8 cellular contexts compared by ENCODE assay signal in genomic region chr17:880074-880870, GRCh38.
DNase-seq lines count a peak whose midpoint lies in the region; ATAC-seq, FAIRE-seq and TF ChIP-seq lines count a peak whose summit lies in the region.

No MANE protein-coding gene starts in this region.

- H3K4me1 ChIP-seq in iPS-18a (ENCODE audit: control insufficient read depth, low read depth, low read length), result peaks cover 23% of the 10 kb centered on the region
- H3K4me1 ChIP-seq in spleen, result peaks cover 3 to 33% (median 17%) of the 10 kb centered on the region in 6 donors
- peaks cover 0 to 2% of the 10 kb centered on the region in 2 donors for H3K4me1 ChIP-seq in small intestine (ENCODE audit: control insufficient read depth in 2 of 2, insufficient read depth in 1 of 2, low read depth in 1 of 2, low read length in 1 of 2)

- H3K4me3 ChIP-seq in cardiac fibroblast (replicated peaks in 1 of 2; ENCODE audit: low read depth in 2 of 2, low read length in 2 of 2) (no peak overlapping the region), iPS-18a (ENCODE audit: low read length) (no peak overlapping the region), spleen (no peak overlapping the region), small intestine (ENCODE audit: low read depth in 1 of 2, low read length in 2 of 2) (no peak overlapping the region)

- intact Hi-C loops in spleen (cut with DNase I; ENCODE audit: low total_unique reads), result loop anchor here (5.0 kb wide), 1 partner anchor 97 kb away; the partner anchor contains the start of gene NXN

- H3K36me3 ChIP-seq in iPS-18a (ENCODE audit: control insufficient read depth, low read depth, low read length), result no peaks in the 10 kb centered on the region
- no peaks in the 10 kb centered on the region for H3K36me3 ChIP-seq in spleen
- H3K36me3 ChIP-seq in small intestine (ENCODE audit: control insufficient read depth in 2 of 2, insufficient read depth in 2 of 2, low read length in 2 of 2), result no peaks in the 10 kb centered on the region

- peak overlapping the region; percentile 31 for H3K9ac ChIP-seq in iPS-18a (ENCODE audit: low read length)

- TF ChIP-seq POLR2A in spleen (IDR thresholded peaks at IDR 0.05), result no peak

- DNase-seq in HT-29 (ENCODE audit: low spot score) (peak; percentile 84), cardiac fibroblast (ENCODE audit: low read depth in 2 of 2) (peak; percentile 19 to 38), spleen (no peak), HCEC 1CT (no peak), small intestine (no peak), NCI-H2107 treated with DMSO at 0.1 percent for 48 hours (lab: John Stamatoyannopoulos, UW; ENCODE audit: unreplicated experiment) (no peak)

- 50 to 69% (median 56%) methylated on average over 14 of the region's 14 CpGs for WGBS in spleen, 5 donors
- WGBS in small intestine, 3 donors, result 27 to 40% (median 39%) methylated on average over 14 of the region's 14 CpGs

- H3K27me3 ChIP-seq in iPS-18a (ENCODE audit: control insufficient read depth, insufficient read depth, low read length) (no peaks in the 10 kb centered on the region), spleen (replicated peaks in 1 of 7) (peaks cover 0 to 23% (median 0%) of the 10 kb centered on the region in 7 donors), small intestine (ENCODE audit: control insufficient read depth in 2 of 2, insufficient read depth in 2 of 2, low read length in 2 of 2) (no peaks in the 10 kb centered on the region)

- H3K9me3 ChIP-seq in iPS-18a (ENCODE audit: control insufficient read depth, low read depth, low read length), result no peaks in the 10 kb centered on the region
- no peaks in the 10 kb centered on the region for H3K9me3 ChIP-seq in spleen
- H3K9me3 ChIP-seq in small intestine (ENCODE audit: control insufficient read depth, low read depth), result no peaks in the 10 kb centered on the region

- ATAC-seq in GM21717 (IDR thresholded peaks at IDR 0.05; ENCODE audit: unreplicated experiment), result no peak

- H3K27ac ChIP-seq in iPS-18a (ENCODE audit: low read length) (no peak overlapping the region), spleen (peak overlapping the region; percentile 8 to 85 (median 71)), small intestine (ENCODE audit: low read depth in 1 of 2, low read length in 1 of 2) (peak overlapping the region in 1 of 2 donors; percentile 63)

- no peak for TF ChIP-seq CTCF in cardiac fibroblast (IDR thresholded peaks at IDR 0.05; ENCODE audit: low read depth, low read length)
- no peak for TF ChIP-seq CTCF in spleen (IDR thresholded peaks at IDR 0.05 in 8 of 11, conservative IDR thresholded peaks at IDR 0.05 in 3 of 11)

- FAIRE-seq in small intestine (lab: Jason Lieb, UNC), result no peak

Comparison
In these comparisons a context has a peak if more than half of its experiments do, and no peak if none do; other contexts are left out.
1. DNase-seq: peak in HT-29 (single experiment) and cardiac fibroblast (2 of 2); none in spleen (single experiment), HCEC 1CT (single experiment), small intestine (single experiment) and NCI-H2107 treated with DMSO at 0.1 percent for 48 hours (single experiment).